Comparison of ENCODE assay signal across 1 cellular context in the genomic region with DNA sequence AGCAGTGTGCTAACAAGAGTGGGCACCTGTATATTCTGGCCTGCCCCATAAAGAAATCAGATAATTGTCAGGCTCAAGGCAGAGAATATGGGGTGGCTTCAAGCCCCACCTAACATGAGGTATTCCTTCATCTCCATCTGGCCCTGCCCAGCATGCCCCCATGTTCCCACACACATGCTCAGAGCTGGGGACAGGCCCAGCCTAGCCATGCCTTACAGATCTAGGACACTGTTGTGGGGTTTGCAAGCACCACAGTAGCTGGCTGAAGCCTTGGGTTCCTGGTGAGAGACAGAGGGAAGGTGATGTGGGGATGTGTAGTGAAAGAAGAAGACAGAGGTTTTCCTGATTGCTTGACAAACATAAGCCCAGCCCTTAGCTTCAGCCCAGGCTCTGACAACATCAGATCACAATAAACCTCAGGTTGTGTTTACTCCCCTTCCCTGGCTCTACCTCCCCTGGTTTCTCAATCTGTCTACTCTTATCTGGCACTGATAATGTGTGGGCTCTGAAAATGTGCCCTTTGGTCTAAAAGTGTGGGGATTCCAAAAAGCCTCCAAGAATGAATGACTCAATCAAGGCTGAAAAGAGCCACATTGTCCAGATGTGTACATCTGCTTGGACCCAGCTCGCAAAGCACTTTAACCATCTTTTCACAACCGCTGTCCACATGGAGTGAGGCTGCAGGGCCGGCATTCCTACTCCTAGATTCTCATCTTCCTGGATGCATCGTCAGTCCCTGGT.
TF ChIP-seq lines count a peak whose summit lies in the region.

No MANE protein-coding gene starts in this region.

TF ChIP-seq in HepG2, 621 proteins besides CTCF, POLR2A, EP300 and RAD21 (continued from another document and continues in another):
- no peak for TF ChIP-seq ZNF704 (CRISPR knock-in tag; IDR thresholded peaks at IDR 0.05; ENCODE audit: borderline replicate concordance)
- TF ChIP-seq MED1 (CRISPR knock-in tag; IDR thresholded peaks at IDR 0.05): peak; percentile 63
- TF ChIP-seq ZNF17 (CRISPR knock-in tag; IDR thresholded peaks at IDR 0.05): no peak
- TF ChIP-seq ZNF354B (CRISPR knock-in tag; IDR thresholded peaks at IDR 0.05): no peak
- TF ChIP-seq ZNF30 (CRISPR knock-in tag; IDR thresholded peaks at IDR 0.05): no peak
- TF ChIP-seq ZNF569 (CRISPR knock-in tag; IDR thresholded peaks at IDR 0.05; ENCODE audit: borderline replicate concordance): no peak
- TF ChIP-seq, protein P1, sequence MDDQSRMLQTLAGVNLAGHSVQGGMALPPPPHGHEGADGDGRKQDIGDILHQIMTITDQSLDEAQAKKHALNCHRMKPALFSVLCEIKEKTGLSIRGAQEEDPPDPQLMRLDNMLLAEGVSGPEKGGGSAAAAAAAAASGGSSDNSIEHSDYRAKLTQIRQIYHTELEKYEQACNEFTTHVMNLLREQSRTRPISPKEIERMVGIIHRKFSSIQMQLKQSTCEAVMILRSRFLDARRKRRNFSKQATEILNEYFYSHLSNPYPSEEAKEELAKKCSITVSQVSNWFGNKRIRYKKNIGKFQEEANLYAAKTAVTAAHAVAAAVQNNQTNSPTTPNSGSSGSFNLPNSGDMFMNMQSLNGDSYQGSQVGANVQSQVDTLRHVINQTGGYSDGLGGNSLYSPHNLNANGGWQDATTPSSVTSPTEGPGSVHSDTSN (CRISPR knock-in tag; IDR thresholded peaks at IDR 0.05; ENCODE audit: borderline replicate concordance): no peak
- TF ChIP-seq, protein P2, sequence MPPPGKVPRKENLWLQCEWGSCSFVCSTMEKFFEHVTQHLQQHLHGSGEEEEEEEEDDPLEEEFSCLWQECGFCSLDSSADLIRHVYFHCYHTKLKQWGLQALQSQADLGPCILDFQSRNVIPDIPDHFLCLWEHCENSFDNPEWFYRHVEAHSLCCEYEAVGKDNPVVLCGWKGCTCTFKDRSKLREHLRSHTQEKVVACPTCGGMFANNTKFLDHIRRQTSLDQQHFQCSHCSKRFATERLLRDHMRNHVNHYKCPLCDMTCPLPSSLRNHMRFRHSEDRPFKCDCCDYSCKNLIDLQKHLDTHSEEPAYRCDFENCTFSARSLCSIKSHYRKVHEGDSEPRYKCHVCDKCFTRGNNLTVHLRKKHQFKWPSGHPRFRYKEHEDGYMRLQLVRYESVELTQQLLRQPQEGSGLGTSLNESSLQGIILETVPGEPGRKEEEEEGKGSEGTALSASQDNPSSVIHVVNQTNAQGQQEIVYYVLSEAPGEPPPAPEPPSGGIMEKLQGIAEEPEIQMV (CRISPR knock-in tag; IDR thresholded peaks at IDR 0.05; ENCODE audit: low read depth): 0 out of 2 replicates have a peak, but pooled peaks have one; percentile 45
- no peak for TF ChIP-seq ZNF703 (CRISPR knock-in tag; IDR thresholded peaks at IDR 0.05; ENCODE audit: borderline replicate concordance)
- no peak for TF ChIP-seq ZFP36L2 (CRISPR knock-in tag; IDR thresholded peaks at IDR 0.05)
- no peak for TF ChIP-seq ZNF503 (CRISPR knock-in tag; IDR thresholded peaks at IDR 0.05)
- TF ChIP-seq ZNF260 (CRISPR knock-in tag; IDR thresholded peaks at IDR 0.05; ENCODE audit: borderline replicate concordance, low read depth): no peak
- no peak for TF ChIP-seq PRDM4 (CRISPR knock-in tag; IDR thresholded peaks at IDR 0.05; ENCODE audit: borderline replicate concordance)
- no peak for TF ChIP-seq ZNF3 (CRISPR knock-in tag; IDR thresholded peaks at IDR 0.05)
- no peak for TF ChIP-seq RFXANK (CRISPR knock-in tag; IDR thresholded peaks at IDR 0.05)
- TF ChIP-seq, protein P3, sequence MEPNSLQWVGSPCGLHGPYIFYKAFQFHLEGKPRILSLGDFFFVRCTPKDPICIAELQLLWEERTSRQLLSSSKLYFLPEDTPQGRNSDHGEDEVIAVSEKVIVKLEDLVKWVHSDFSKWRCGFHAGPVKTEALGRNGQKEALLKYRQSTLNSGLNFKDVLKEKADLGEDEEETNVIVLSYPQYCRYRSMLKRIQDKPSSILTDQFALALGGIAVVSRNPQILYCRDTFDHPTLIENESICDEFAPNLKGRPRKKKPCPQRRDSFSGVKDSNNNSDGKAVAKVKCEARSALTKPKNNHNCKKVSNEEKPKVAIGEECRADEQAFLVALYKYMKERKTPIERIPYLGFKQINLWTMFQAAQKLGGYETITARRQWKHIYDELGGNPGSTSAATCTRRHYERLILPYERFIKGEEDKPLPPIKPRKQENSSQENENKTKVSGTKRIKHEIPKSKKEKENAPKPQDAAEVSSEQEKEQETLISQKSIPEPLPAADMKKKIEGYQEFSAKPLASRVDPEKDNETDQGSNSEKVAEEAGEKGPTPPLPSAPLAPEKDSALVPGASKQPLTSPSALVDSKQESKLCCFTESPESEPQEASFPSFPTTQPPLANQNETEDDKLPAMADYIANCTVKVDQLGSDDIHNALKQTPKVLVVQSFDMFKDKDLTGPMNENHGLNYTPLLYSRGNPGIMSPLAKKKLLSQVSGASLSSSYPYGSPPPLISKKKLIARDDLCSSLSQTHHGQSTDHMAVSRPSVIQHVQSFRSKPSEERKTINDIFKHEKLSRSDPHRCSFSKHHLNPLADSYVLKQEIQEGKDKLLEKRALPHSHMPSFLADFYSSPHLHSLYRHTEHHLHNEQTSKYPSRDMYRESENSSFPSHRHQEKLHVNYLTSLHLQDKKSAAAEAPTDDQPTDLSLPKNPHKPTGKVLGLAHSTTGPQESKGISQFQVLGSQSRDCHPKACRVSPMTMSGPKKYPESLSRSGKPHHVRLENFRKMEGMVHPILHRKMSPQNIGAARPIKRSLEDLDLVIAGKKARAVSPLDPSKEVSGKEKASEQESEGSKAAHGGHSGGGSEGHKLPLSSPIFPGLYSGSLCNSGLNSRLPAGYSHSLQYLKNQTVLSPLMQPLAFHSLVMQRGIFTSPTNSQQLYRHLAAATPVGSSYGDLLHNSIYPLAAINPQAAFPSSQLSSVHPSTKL (CRISPR knock-in tag; IDR thresholded peaks at IDR 0.05): peak; percentile 79; the same call in 1 of the 2 replicates
- no peak for TF ChIP-seq ZNF841 (CRISPR knock-in tag; IDR thresholded peaks at IDR 0.05; ENCODE audit: borderline replicate concordance)
- TF ChIP-seq FUBP1 (CRISPR knock-in tag; IDR thresholded peaks at IDR 0.05; ENCODE audit: borderline replicate concordance): no peak
- no peak for TF ChIP-seq DZIP1 (CRISPR knock-in tag; IDR thresholded peaks at IDR 0.05)
- no peak for TF ChIP-seq SCMH1 (CRISPR knock-in tag; IDR thresholded peaks at IDR 0.05; ENCODE audit: borderline replicate concordance)
- TF ChIP-seq, protein P4, sequence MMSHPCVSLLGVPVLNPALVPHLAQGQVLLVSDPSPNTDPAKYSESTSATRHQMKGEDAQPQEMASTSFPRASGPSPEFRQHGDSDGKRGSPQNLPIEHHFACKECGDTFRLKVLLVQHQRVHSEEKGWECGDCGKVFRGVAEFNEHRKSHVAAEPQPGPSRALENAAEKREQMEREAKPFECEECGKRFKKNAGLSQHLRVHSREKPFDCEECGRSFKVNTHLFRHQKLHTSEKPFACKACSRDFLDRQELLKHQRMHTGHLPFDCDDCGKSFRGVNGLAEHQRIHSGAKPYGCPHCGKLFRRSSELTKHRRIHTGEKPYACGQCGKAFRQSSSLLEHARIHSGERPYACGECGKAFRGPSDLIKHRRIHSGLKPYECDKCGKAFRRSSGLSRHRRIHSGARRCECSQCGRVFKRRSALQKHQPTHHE (CRISPR knock-in tag; IDR thresholded peaks at IDR 0.05; ENCODE audit: borderline replicate concordance): no peak
- TF ChIP-seq THAP9 (CRISPR knock-in tag; IDR thresholded peaks at IDR 0.05; ENCODE audit: borderline replicate concordance): no peak
- no peak for TF ChIP-seq ONECUT2 (CRISPR knock-in tag; IDR thresholded peaks at IDR 0.05)
- TF ChIP-seq ATF2 (CRISPR knock-in tag; IDR thresholded peaks at IDR 0.05): no peak
- no peak for TF ChIP-seq NR2F1 (CRISPR knock-in tag; IDR thresholded peaks at IDR 0.05)
